13 cellular contexts compared by ENCODE assay signal in the genomic region with DNA sequence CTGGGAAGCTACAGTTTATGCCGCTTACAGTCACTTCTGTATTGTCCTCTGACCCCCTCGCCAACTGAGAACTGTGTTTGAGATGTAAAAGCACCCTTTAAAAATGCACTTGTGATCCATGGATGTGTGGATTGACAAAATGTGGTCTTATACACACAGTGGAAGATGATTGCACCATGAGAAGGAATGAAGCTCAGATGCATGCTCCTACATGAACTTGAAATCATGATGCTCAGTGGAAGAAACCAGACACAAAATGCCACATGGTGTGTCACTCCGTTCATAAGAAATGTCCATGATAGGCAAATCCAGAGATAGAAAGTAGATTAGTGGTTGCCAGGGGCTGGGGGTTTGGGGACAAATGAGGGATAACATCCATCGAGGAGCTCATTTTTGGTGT. TPM values are rescaled to one million over a fixed set of nuclear protein-coding genes. Genes with fewer than 3 reads are reported as not detected.
DNase-seq lines count a peak whose midpoint lies in the region; ATAC-seq and TF ChIP-seq lines count a peak whose summit lies in the region.
"Had no signal": no experiment of that assay in that cellular context is flagged by ENCODE, and none has a peak within 500 bp of the region (broad histone marks: within the 10 kb centered on the region; RNA-seq: fewer than 3 reads in every experiment).

No MANE protein-coding gene starts in this region.

- H3K27me3 ChIP-seq in IMR-90 (ENCODE audit: control insufficient read depth, insufficient read depth, low read length), result no peaks in the 10 kb centered on the region
- H3K27me3 ChIP-seq in WERI-Rb-1 (ENCODE audit: insufficient read depth, low read depth, severe bottlenecking), result no peaks in the 10 kb centered on the region
- H3K27me3 ChIP-seq: BE2C had no signal

- H2BK15ac ChIP-seq in IMR-90 (ENCODE audit: low read depth, low read length), result peak overlapping the region; percentile 2; the same call in 2 of the 3 replicates

- no peak overlapping the region for H2BK5ac ChIP-seq in IMR-90 (ENCODE audit: low read depth, low read length, poor library complexity, severe bottlenecking)

- 0 out of 2 replicates have a peak overlapping the region, but pooled peaks have one; percentile 25 for H3K23ac ChIP-seq in IMR-90 (ENCODE audit: low read depth, low read length)

- H4K20me1 ChIP-seq in IMR-90 (ENCODE audit: insufficient read depth, low read length), result peaks cover 28% of the 10 kb centered on the region

- H3K9me3 ChIP-seq in IMR-90 (ENCODE audit: control insufficient read depth, insufficient read depth, low read length) (peaks cover 6% of the 10 kb centered on the region), WERI-Rb-1 (ENCODE audit: severe bottlenecking) (no peaks in the 10 kb centered on the region)
- H3K9me3 ChIP-seq: BE2C had no signal

- H3K79me1 ChIP-seq in IMR-90 (ENCODE audit: low read depth in 1 of 2, low read length in 2 of 2), result peaks cover 7 to 48% of the 10 kb centered on the region in 2 experiments

- TF ChIP-seq CTCF in IMR-90 (conservative IDR thresholded peaks at IDR 0.05; ENCODE audit: low read depth, low read length), result no peak
- TF ChIP-seq CTCF in WERI-Rb-1 (IDR thresholded peaks at IDR 0.05; ENCODE audit: low read depth, low read length), result no peak
- TF ChIP-seq CTCF in epithelial cell of esophagus (IDR thresholded peaks at IDR 0.05; ENCODE audit: insufficient read depth, low read depth, low read length, missing control alignments), result no peak
- TF ChIP-seq CTCF in neural crest cell (conservative IDR thresholded peaks at IDR 0.05), result no peak
- no peak for TF ChIP-seq CTCF in Calu3 (IDR thresholded peaks at IDR 0.05; ENCODE audit: unreplicated experiment)

- TF ChIP-seq RAD21 in IMR-90 (IDR thresholded peaks at IDR 0.05; ENCODE audit: low read length), result no peak

- CTCF ChIA-PET in IMR-90 (lab: Yijun Ruan, JAX), result no interaction called here
- CTCF ChIA-PET in Calu3 (lab: Charles Lee), result no interaction called here

- BruUV-seq in IMR-90 (replicated peaks; lab: Mats Ljungman, UMichigan) (no TSS peak), Calu3 (replicated peaks; lab: Mats Ljungman, UMichigan) (no TSS peak)

- H3K36me3 ChIP-seq in IMR-90 (ENCODE audit: control insufficient read depth, insufficient read depth, low read length) (no peaks in the 10 kb centered on the region; the same call in 1 of the 2 replicates), WERI-Rb-1 (no peaks in the 10 kb centered on the region)
- H3K36me3 ChIP-seq: BE2C had no signal

- no peak overlapping the region for H3K4me2 ChIP-seq in IMR-90 (ENCODE audit: low read depth, low read length)

- H3K4me3 ChIP-seq in IMR-90 (ENCODE audit: insufficient read depth, low read depth, low read length), result no peak overlapping the region
- H3K4me3 ChIP-seq in WERI-Rb-1 (ENCODE audit: low read depth, low read length), result no peak overlapping the region
- H3K4me3 ChIP-seq in epithelial cell of esophagus (ENCODE audit: low read length), result no peak overlapping the region

- H2BK120ac ChIP-seq in IMR-90 (ENCODE audit: low read depth, low read length), result peak overlapping the region; percentile 28

- no peak overlapping the region for H2AFZ ChIP-seq in IMR-90 (replicated peaks; ENCODE audit: low read length, poor library complexity)

- no peak for TF ChIP-seq POLR2A in IMR-90 (IDR thresholded peaks at IDR 0.05; ENCODE audit: low read depth, low read length)

- ATAC-seq in IMR-90 (ENCODE audit: low read depth) (no peak), HG03520 (IDR thresholded peaks at IDR 0.05; ENCODE audit: unreplicated experiment) (no peak), GM18511 (IDR thresholded peaks at IDR 0.05; ENCODE audit: unreplicated experiment) (no peak)
- ATAC-seq: CD8-positive, alpha-beta T cell had no signal

- H3K27ac Mint-ChIP-seq in neural crest cell (ENCODE audit: unreplicated experiment) (peak overlapping the region; percentile 73), Calu3 (ENCODE audit: unreplicated experiment) (no peak overlapping the region)
- H3K27ac Mint-ChIP-seq: CD8-positive, alpha-beta T cell had no signal

- H3K36me3 Mint-ChIP-seq in neural crest cell (ENCODE audit: low read depth), result no peaks in the 10 kb centered on the region
- no peaks in the 10 kb centered on the region for H3K36me3 Mint-ChIP-seq in Calu3 (ENCODE audit: insufficient read depth, unreplicated experiment)

- H3K4me3 Mint-ChIP-seq in neural crest cell, result no peak overlapping the region
- no peak overlapping the region for H3K4me3 Mint-ChIP-seq in Calu3 (ENCODE audit: low read depth, unreplicated experiment)
- H3K4me3 Mint-ChIP-seq: CD8-positive, alpha-beta T cell; H9 had no signal

- no peak overlapping the region for H2AK9ac ChIP-seq in IMR-90 (replicated peaks; ENCODE audit: low read depth, low read length, poor library complexity)

- no peak for DNase-seq in IMR-90
- no peak for DNase-seq in WERI-Rb-1
- peak; percentile 77 for DNase-seq in epithelial cell of esophagus (ENCODE audit: low read depth)
- no peak for DNase-seq in neural crest cell (ENCODE audit: low read depth, low spot score)
- DNase-seq in Calu3, result no peak
- DNase-seq: BE2C; CD8-positive, alpha-beta T cell; H9; NCI-H1417; NCI-H2171 treated with DMSO at 0.1 percent for 48 hours; SHP77 treated with DMSO at 0.1 percent for 48 hours had no signal

- 100% methylated on average over 1 of the region's 4 CpGs; no CpG with 5 or more reads in 1 of the 2 experiments for WGBS in IMR-90 (ENCODE audit: extremely low coverage in 2 of 2, insufficient read length in 1 of 2), 2 experiments

- intact Hi-C loops in IMR-90 (cut with micrococcal nuclease), result no loop called here
- intact Hi-C loops in Calu3 (cut with micrococcal nuclease; ENCODE audit: unreplicated experiment), result no loop called here

- peak overlapping the region; percentile 53 for H3K4ac ChIP-seq in IMR-90 (ENCODE audit: low read depth, low read length)

- H3K18ac ChIP-seq in IMR-90 (ENCODE audit: low read depth, low read length), result peak overlapping the region; percentile 36

- H3K4me1 Mint-ChIP-seq in neural crest cell (peaks cover 12% of the 10 kb centered on the region), Calu3 (ENCODE audit: low read depth, unreplicated experiment) (peaks cover 62% of the 10 kb centered on the region)
- H3K4me1 Mint-ChIP-seq: H9 had no signal

- peak overlapping the region in 1 of 2 experiments; percentile 17; a peak in 1 of 4 replicates for H4K8ac ChIP-seq in IMR-90 (ENCODE audit: low read depth in 2 of 2, low read length in 2 of 2)

- H3K56ac ChIP-seq in IMR-90 (ENCODE audit: extremely low read depth, insufficient read depth, low read length), result no peak overlapping the region

- in situ Hi-C loops in IMR-90 (cut with MboI; ENCODE audit: low sequenced_read_pairs), result no loop called here

- H4K5ac ChIP-seq in IMR-90 (ENCODE audit: low read depth, low read length), result no peak overlapping the region

- H3K9me3 Mint-ChIP-seq in neural crest cell, result no peaks in the 10 kb centered on the region
- no peaks in the 10 kb centered on the region for H3K9me3 Mint-ChIP-seq in Calu3 (ENCODE audit: low read depth, unreplicated experiment)
- H3K9me3 Mint-ChIP-seq: CD8-positive, alpha-beta T cell; H9 had no signal

- no peak overlapping the region for H3K14ac ChIP-seq in IMR-90 (replicated peaks; ENCODE audit: low read depth, low read length)

- peak overlapping the region; percentile 46 for H2BK20ac ChIP-seq in IMR-90 (ENCODE audit: low read depth, low read length)

- H3K27me3 Mint-ChIP-seq in neural crest cell (ENCODE audit: low read depth), result no peaks in the 10 kb centered on the region
- H3K27me3 Mint-ChIP-seq in Calu3 (ENCODE audit: unreplicated experiment), result no peaks in the 10 kb centered on the region

- H3K27ac ChIP-seq in IMR-90 (ENCODE audit: insufficient read depth, low read length) (no peak overlapping the region), WERI-Rb-1 (peak overlapping the region; percentile 65)

- H3K9me1 ChIP-seq in IMR-90 (ENCODE audit: insufficient read depth, low read length), result peaks cover 39% of the 10 kb centered on the region

- H4K91ac ChIP-seq in IMR-90 (ENCODE audit: insufficient read depth, low read depth, low read length), result peak overlapping the region; percentile 2; the same call in 1 of the 2 replicates

- H3K4me1 ChIP-seq in IMR-90 (ENCODE audit: control insufficient read depth, insufficient read depth, low read length), result peaks cover 40% of the 10 kb centered on the region

- H2AK5ac ChIP-seq in IMR-90 (ENCODE audit: low read depth, low read length), result peak overlapping the region; percentile 44

- POLR2A ChIA-PET in IMR-90 (lab: Charles Lee; ENCODE audit: unreplicated experiment), result interaction anchor here (0.6 kb wide), 2 partner anchors 140 to 147 kb away, joined by 3 to 8 read pairs; a partner anchor contains a TSS

- dilution Hi-C loops in IMR-90 (cut with HindIII; ENCODE audit: low sequenced_read_pairs, unreplicated experiment), result no loop called here

- no peak overlapping the region for H3K9ac ChIP-seq in IMR-90 (ENCODE audit: low read depth, low read length)

TF ChIP-seq in IMR-90, 13 proteins besides CTCF, POLR2A, EP300 and RAD21:
- TF ChIP-seq CEBPB (IDR thresholded peaks at IDR 0.05; ENCODE audit: low read depth, low read length), result peak; percentile 34; the same call in 1 of the 2 replicates
- TF ChIP-seq, protein P1, sequence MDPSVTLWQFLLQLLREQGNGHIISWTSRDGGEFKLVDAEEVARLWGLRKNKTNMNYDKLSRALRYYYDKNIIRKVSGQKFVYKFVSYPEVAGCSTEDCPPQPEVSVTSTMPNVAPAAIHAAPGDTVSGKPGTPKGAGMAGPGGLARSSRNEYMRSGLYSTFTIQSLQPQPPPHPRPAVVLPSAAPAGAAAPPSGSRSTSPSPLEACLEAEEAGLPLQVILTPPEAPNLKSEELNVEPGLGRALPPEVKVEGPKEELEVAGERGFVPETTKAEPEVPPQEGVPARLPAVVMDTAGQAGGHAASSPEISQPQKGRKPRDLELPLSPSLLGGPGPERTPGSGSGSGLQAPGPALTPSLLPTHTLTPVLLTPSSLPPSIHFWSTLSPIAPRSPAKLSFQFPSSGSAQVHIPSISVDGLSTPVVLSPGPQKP (IDR thresholded peaks at IDR 0.05; ENCODE audit: borderline replicate concordance, low read depth, low read length), result no peak
TF ChIP-seq in IMR-90: peak in this region for 1.

RNA-seq across cellular contexts. Expression of a gene that starts 58.0 kb away (rescaled TPM):
- total RNA-seq in IMR-90 (2012; rRNA removed) (0.83 and 1.6 TPM in 2 replicates), neural crest cell (7.2 and 9.5 TPM in 2 replicates), Calu3 (2022) (7.8 and 8.4 TPM in 2 replicates)
- polyA plus RNA-seq in IMR-90 (2012; rRNA removed), result 3.0 and 3.1 TPM in 2 replicates
- 1.4 and 3.3 TPM in 2 replicates for polyA plus RNA-seq in IMR-90 (2012; cell fraction: cytosol; rRNA removed)
- polyA plus RNA-seq in IMR-90 (2012; cell fraction: nucleus; rRNA removed; ENCODE audit: low replicate concordance), result 12.1 and 24.5 TPM in 2 replicates
